In the genomic region with DNA sequence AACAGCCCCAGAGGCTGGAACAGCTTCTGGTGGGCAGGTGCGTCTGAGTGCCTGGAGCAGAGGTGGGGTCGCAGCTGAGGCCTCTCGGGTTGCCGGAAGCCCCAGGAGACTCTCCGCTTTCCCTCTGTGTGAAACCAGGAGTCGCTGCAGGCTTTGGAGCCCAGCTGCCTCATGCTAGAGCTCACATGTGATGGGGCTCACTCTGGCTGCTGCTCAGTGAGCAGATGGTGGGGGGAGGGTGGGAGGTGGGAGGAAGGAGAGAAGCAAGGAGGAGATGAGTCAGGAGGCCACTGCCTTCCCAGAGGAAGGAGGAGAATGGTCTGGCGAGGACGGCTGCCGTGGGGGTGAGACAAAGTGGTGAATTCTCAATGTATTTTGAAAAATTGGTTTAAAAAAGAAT, we compare ENCODE assay signal across 14 cellular contexts.
DNase-seq lines count a peak whose midpoint lies in the region; ATAC-seq and TF ChIP-seq lines count a peak whose summit lies in the region.
"Had no signal": no experiment of that assay in that cellular context is flagged by ENCODE, and none has a peak within 500 bp of the region (broad histone marks: within the 10 kb centered on the region; RNA-seq: fewer than 3 reads in every experiment).

No MANE protein-coding gene starts in this region.

- no peaks in the 10 kb centered on the region; the same call in 1 of the 2 replicates for H3K9me2 ChIP-seq in GM23338 (ENCODE audit: insufficient read depth)

- no peak overlapping the region for H3K4me2 ChIP-seq in GM23338

- no peaks in the 10 kb centered on the region for H3K79me2 ChIP-seq in GM23338 (replicated peaks; ENCODE audit: insufficient read depth)

- peaks cover 6% of the 10 kb centered on the region for H3K27me3 Mint-ChIP-seq in GM23338 (ENCODE audit: insufficient read depth, low read depth, poor library complexity)
- peaks cover 10% of the 10 kb centered on the region for H3K27me3 Mint-ChIP-seq in Caco-2 (ENCODE audit: insufficient read depth, unreplicated experiment)

- H3K4me1 Mint-ChIP-seq in GM23338 (peaks cover 11% of the 10 kb centered on the region), Caco-2 (ENCODE audit: low read depth, unreplicated experiment) (no peaks in the 10 kb centered on the region)
- H3K4me1 Mint-ChIP-seq: B cell had no signal

- H3K27ac Mint-ChIP-seq in GM23338: peak overlapping the region; percentile 54
- no peak overlapping the region for H3K27ac Mint-ChIP-seq in Caco-2 (ENCODE audit: unreplicated experiment)
- H3K27ac Mint-ChIP-seq: activated CD8-positive, alpha-beta T cell treated with anti-CD3 and anti-CD28 coated beads for 36 hours; B cell had no signal

- DNase-seq in GM23338 (ENCODE audit: low spot score): peak; percentile 59
- peak; percentile 74 to 94 for DNase-seq in SHP77 (lab: John Stamatoyannopoulos, UW)
- DNase-seq in head of caudate nucleus: peak in 27 of 42 donors; percentile 11 to 76 (median 26)
- peak; percentile 61 for DNase-seq in retina
- no peak for DNase-seq in HuH-7 (ENCODE audit: low spot score)
- no peak for DNase-seq in Caco-2
- DNase-seq: activated CD8-positive, alpha-beta T cell treated with anti-CD3 and anti-CD28 coated beads for 36 hours; aorta; esophagus squamous epithelium; NCI-H2081 treated with DMSO at 0.1 percent for 48 hours; stimulated activated CD4-positive, alpha-beta T cell treated with anti-CD3 and anti-CD28 coated beads, Interleukin-12 subunit alpha, Interleukin-12 subunit beta, amount 100 ng/mL, for 4 hours had no signal

- H3F3A ChIP-seq in GM23338 (replicated peaks; ENCODE audit: low read depth): no peaks in the 10 kb centered on the region

- peak; percentile 99 for ATAC-seq in GM23338
- ATAC-seq in HG03175 (IDR thresholded peaks at IDR 0.05; ENCODE audit: unreplicated experiment): no peak
- ATAC-seq: activated CD8-positive, alpha-beta T cell treated with anti-CD3 and anti-CD28 coated beads for 36 hours had no signal

- no peak overlapping the region for H3K4me3 Mint-ChIP-seq in GM23338
- no peak overlapping the region for H3K4me3 Mint-ChIP-seq in Caco-2 (ENCODE audit: unreplicated experiment)
- H3K4me3 Mint-ChIP-seq: activated CD8-positive, alpha-beta T cell treated with anti-CD3 and anti-CD28 coated beads for 36 hours; B cell had no signal

- no peaks in the 10 kb centered on the region for H4K20me1 ChIP-seq in GM23338 (replicated peaks; ENCODE audit: insufficient read depth)

- no peaks in the 10 kb centered on the region for H3K36me3 Mint-ChIP-seq in GM23338 (ENCODE audit: low read depth)
- H3K36me3 Mint-ChIP-seq in Caco-2 (ENCODE audit: insufficient read depth, unreplicated experiment): peaks cover 5% of the 10 kb centered on the region

- no peak overlapping the region for H2AFZ ChIP-seq in GM23338

- POLR2A ChIA-PET in Caco-2 (lab: Charles Lee): no interaction called here

- 0 out of 2 replicates have a peak, but pooled peaks cover 3% of the 10 kb centered on the region for H3K4me1 ChIP-seq in GM23338 (ENCODE audit: insufficient read depth)
- H3K4me1 ChIP-seq in Caco-2: no peaks in the 10 kb centered on the region
- H3K4me1 ChIP-seq: esophagus squamous epithelium had no signal

- CTCF ChIA-PET in Caco-2 (lab: Charles Lee): no interaction called here

- H3K9me3 Mint-ChIP-seq in GM23338 (peaks cover 11% of the 10 kb centered on the region; the same call in 1 of the 3 replicates), Caco-2 (ENCODE audit: unreplicated experiment) (peaks cover 46% of the 10 kb centered on the region)

- TF ChIP-seq CTCF in GM23338 (conservative IDR thresholded peaks at IDR 0.05; ENCODE audit: low read depth in 2 of 2) (peak in 1 of 2 experiments; percentile 38; a peak in 2 of 4 replicates), Caco-2 (IDR thresholded peaks at IDR 0.05; ENCODE audit: insufficient read depth in 1 of 2, low read depth in 1 of 2, low read length in 1 of 2, severe bottlenecking in 1 of 2, unreplicated experiment in 1 of 2) (no peak)

- BruUV-seq in Caco-2 (replicated peaks; lab: Mats Ljungman, UMichigan): no TSS peak

- H3K36me3 ChIP-seq in GM23338 (ENCODE audit: insufficient read depth) (no peaks in the 10 kb centered on the region; the same call in 1 of the 2 replicates), Caco-2 (ENCODE audit: control insufficient read depth, insufficient read depth, low read length) (no peaks in the 10 kb centered on the region)
- H3K36me3 ChIP-seq: esophagus squamous epithelium had no signal

- no peak overlapping the region for H3K4me3 ChIP-seq in GM23338
- H3K4me3 ChIP-seq in Caco-2 (ENCODE audit: low read depth, low read length): no peak overlapping the region
- H3K4me3 ChIP-seq: esophagus squamous epithelium, SK-N-MC had no signal

- no peaks in the 10 kb centered on the region for H3K27me3 ChIP-seq in GM23338 (ENCODE audit: insufficient read depth)
- no peaks in the 10 kb centered on the region for H3K27me3 ChIP-seq in Caco-2 (replicated peaks; ENCODE audit: control insufficient read depth, insufficient read depth, low read length)
- H3K27me3 ChIP-seq: esophagus squamous epithelium had no signal

- H3K9me3 ChIP-seq in Caco-2: peaks cover 8% of the 10 kb centered on the region

- no peak overlapping the region for H3K27ac ChIP-seq in GM23338 (ENCODE audit: low read depth)
- H3K27ac ChIP-seq: esophagus squamous epithelium, SK-N-MC had no signal

- intact Hi-C loops in head of caudate nucleus (cut with DNase I) (no loop called here), Caco-2 (cut with micrococcal nuclease; ENCODE audit: unreplicated experiment) (no loop called here)

TF ChIP-seq in GM23338, 12 proteins besides CTCF, POLR2A, EP300 and RAD21 (continues in another document):
- TF ChIP-seq CREB1 (CRISPR knock-in tag; IDR thresholded peaks at IDR 0.05; ENCODE audit: low read depth) (no peak), STAT1 (IDR thresholded peaks at IDR 0.05; ENCODE audit: unreplicated experiment) (no peak), EZH2 (IDR thresholded peaks at IDR 0.05; ENCODE audit: low read depth, unreplicated experiment) (no peak), POLR2AphosphoS5 (IDR thresholded peaks at IDR 0.05; ENCODE audit: low read depth) (no peak), EZH2phosphoT487 (IDR thresholded peaks at IDR 0.05; ENCODE audit: unreplicated experiment) (no peak)
- TF ChIP-seq, protein P1, sequence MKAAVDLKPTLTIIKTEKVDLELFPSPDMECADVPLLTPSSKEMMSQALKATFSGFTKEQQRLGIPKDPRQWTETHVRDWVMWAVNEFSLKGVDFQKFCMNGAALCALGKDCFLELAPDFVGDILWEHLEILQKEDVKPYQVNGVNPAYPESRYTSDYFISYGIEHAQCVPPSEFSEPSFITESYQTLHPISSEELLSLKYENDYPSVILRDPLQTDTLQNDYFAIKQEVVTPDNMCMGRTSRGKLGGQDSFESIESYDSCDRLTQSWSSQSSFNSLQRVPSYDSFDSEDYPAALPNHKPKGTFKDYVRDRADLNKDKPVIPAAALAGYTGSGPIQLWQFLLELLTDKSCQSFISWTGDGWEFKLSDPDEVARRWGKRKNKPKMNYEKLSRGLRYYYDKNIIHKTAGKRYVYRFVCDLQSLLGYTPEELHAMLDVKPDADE (IDR thresholded peaks at IDR 0.05): no peak
- TF ChIP-seq, protein P2, sequence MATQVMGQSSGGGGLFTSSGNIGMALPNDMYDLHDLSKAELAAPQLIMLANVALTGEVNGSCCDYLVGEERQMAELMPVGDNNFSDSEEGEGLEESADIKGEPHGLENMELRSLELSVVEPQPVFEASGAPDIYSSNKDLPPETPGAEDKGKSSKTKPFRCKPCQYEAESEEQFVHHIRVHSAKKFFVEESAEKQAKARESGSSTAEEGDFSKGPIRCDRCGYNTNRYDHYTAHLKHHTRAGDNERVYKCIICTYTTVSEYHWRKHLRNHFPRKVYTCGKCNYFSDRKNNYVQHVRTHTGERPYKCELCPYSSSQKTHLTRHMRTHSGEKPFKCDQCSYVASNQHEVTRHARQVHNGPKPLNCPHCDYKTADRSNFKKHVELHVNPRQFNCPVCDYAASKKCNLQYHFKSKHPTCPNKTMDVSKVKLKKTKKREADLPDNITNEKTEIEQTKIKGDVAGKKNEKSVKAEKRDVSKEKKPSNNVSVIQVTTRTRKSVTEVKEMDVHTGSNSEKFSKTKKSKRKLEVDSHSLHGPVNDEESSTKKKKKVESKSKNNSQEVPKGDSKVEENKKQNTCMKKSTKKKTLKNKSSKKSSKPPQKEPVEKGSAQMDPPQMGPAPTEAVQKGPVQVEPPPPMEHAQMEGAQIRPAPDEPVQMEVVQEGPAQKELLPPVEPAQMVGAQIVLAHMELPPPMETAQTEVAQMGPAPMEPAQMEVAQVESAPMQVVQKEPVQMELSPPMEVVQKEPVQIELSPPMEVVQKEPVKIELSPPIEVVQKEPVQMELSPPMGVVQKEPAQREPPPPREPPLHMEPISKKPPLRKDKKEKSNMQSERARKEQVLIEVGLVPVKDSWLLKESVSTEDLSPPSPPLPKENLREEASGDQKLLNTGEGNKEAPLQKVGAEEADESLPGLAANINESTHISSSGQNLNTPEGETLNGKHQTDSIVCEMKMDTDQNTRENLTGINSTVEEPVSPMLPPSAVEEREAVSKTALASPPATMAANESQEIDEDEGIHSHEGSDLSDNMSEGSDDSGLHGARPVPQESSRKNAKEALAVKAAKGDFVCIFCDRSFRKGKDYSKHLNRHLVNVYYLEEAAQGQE (IDR thresholded peaks at IDR 0.05; ENCODE audit: unreplicated experiment): no peak

Comparison
In these comparisons a context has a peak if more than half of its experiments do, and no peak if none do; other contexts are left out.
1. DNase-seq: peak in GM23338 (single experiment), SHP77 (2 of 2), head of caudate nucleus (27 of 42) and retina (single experiment); none in HuH-7 (single experiment) and Caco-2 (0 of 2).